Comparison of ENCODE assay signal across 12 cellular contexts in genomic region chr2:231684314-231685223, GRCh38. TPM values are rescaled to one million over a fixed set of nuclear protein-coding genes. Genes with fewer than 3 reads are reported as not detected.
DNase-seq lines count a peak whose midpoint lies in the region; ATAC-seq and TF ChIP-seq lines count a peak whose summit lies in the region.
"Had no signal": no experiment of that assay in that cellular context is flagged by ENCODE, and none has a peak within 500 bp of the region (broad histone marks: within the 10 kb centered on the region; RNA-seq: fewer than 3 reads in every experiment).

No MANE protein-coding gene starts in this region.

- H3K4me3 ChIP-seq in DND-41 (ENCODE audit: low read depth in 1 of 2, low read length in 2 of 2): peak overlapping the region in 1 of 2 experiments; percentile 49; a peak in 2 of 4 replicates
- H3K4me3 ChIP-seq: upper lobe of left lung had no signal

- H3K4me3 Mint-ChIP-seq in neural crest cell: peak overlapping the region; percentile 27
- no peak overlapping the region for H3K4me3 Mint-ChIP-seq in stimulated activated effector memory CD8-positive, alpha-beta T cell treated with anti-CD3 and anti-CD28 coated beads, Interleukin-12 subunit alpha, Interleukin-12 subunit beta, amount 100 ng/mL, for 72 hours
- H3K4me3 Mint-ChIP-seq: activated naive CD4-positive, alpha-beta T cell treated with anti-CD3 and anti-CD28 coated beads, Interleukin-2, amount 10 ng/mL, durations not matched to agents 7 days and 5 days had no signal

- H3K36me3 Mint-ChIP-seq in neural crest cell (ENCODE audit: low read depth): no peaks in the 10 kb centered on the region
- H3K36me3 Mint-ChIP-seq in stimulated activated effector memory CD8-positive, alpha-beta T cell treated with anti-CD3 and anti-CD28 coated beads, Interleukin-12 subunit alpha, Interleukin-12 subunit beta, amount 100 ng/mL, for 72 hours: no peaks in the 10 kb centered on the region
- H3K36me3 Mint-ChIP-seq: activated naive CD4-positive, alpha-beta T cell treated with anti-CD3 and anti-CD28 coated beads, Interleukin-2, amount 10 ng/mL, durations not matched to agents 7 days and 5 days had no signal

- H3K79me2 ChIP-seq in DND-41 (ENCODE audit: insufficient read depth, low read length): peaks cover 24% of the 10 kb centered on the region

- no peaks in the 10 kb centered on the region for H3K9me3 Mint-ChIP-seq in neural crest cell
- no peaks in the 10 kb centered on the region for H3K9me3 Mint-ChIP-seq in stimulated activated effector memory CD8-positive, alpha-beta T cell treated with anti-CD3 and anti-CD28 coated beads, Interleukin-12 subunit alpha, Interleukin-12 subunit beta, amount 100 ng/mL, for 72 hours
- H3K9me3 Mint-ChIP-seq: activated naive CD4-positive, alpha-beta T cell treated with anti-CD3 and anti-CD28 coated beads, Interleukin-2, amount 10 ng/mL, durations not matched to agents 7 days and 5 days had no signal

- no peaks in the 10 kb centered on the region for H4K20me1 ChIP-seq in DND-41 (ENCODE audit: insufficient read depth, low read length)

- peaks cover 46% of the 10 kb centered on the region for H3K4me1 Mint-ChIP-seq in neural crest cell
- H3K4me1 Mint-ChIP-seq in stimulated activated effector memory CD8-positive, alpha-beta T cell treated with anti-CD3 and anti-CD28 coated beads, Interleukin-12 subunit alpha, Interleukin-12 subunit beta, amount 100 ng/mL, for 72 hours: peaks cover 22% of the 10 kb centered on the region

- H3K27ac Mint-ChIP-seq in neural crest cell (ENCODE audit: unreplicated experiment): no peak overlapping the region
- H3K27ac Mint-ChIP-seq in stimulated activated effector memory CD8-positive, alpha-beta T cell treated with anti-CD3 and anti-CD28 coated beads, Interleukin-12 subunit alpha, Interleukin-12 subunit beta, amount 100 ng/mL, for 72 hours: no peak overlapping the region
- H3K27ac Mint-ChIP-seq: activated naive CD4-positive, alpha-beta T cell treated with anti-CD3 and anti-CD28 coated beads, Interleukin-2, amount 10 ng/mL, durations not matched to agents 7 days and 5 days had no signal

- H3K4me2 ChIP-seq in DND-41 (ENCODE audit: insufficient read depth, low read length): peak overlapping the region; percentile 63

- no peaks in the 10 kb centered on the region for H3K36me3 ChIP-seq in DND-41 (ENCODE audit: insufficient read depth, low read length)
- H3K36me3 ChIP-seq: neutrophil, upper lobe of left lung had no signal

- ATAC-seq in DND-41 (ENCODE audit: insufficient read depth, low read depth) (peak; percentile 93), HG03342 (IDR thresholded peaks at IDR 0.05; ENCODE audit: unreplicated experiment) (no peak)
- no peak for ATAC-seq in stimulated activated effector memory CD8-positive, alpha-beta T cell treated with anti-CD3 and anti-CD28 coated beads, Interleukin-12 subunit alpha, Interleukin-12 subunit beta, amount 100 ng/mL, for 72 hours

- H3K9ac ChIP-seq in DND-41 (ENCODE audit: low read depth, low read length): peak overlapping the region; percentile 50

- H3K9me3 ChIP-seq in DND-41 (ENCODE audit: insufficient read depth, low read length, severe bottlenecking): no peaks in the 10 kb centered on the region
- H3K9me3 ChIP-seq: neutrophil, upper lobe of left lung had no signal

- H3K27me3 ChIP-seq in DND-41 (ENCODE audit: insufficient read depth, low read length, poor library complexity): no peaks in the 10 kb centered on the region
- H3K27me3 ChIP-seq: upper lobe of left lung had no signal

- peak; percentile 87 for DNase-seq in DND-41
- DNase-seq in NCI-H2107 treated with DMSO at 0.1 percent for 48 hours (lab: John Stamatoyannopoulos, UW; ENCODE audit: unreplicated experiment): peak; percentile 61
- peak in 60 of 61 donors; percentile 19 to 95 (median 84) for DNase-seq in caudate nucleus (lab: John Stamatoyannopoulos, UW)
- DNase-seq in neural crest cell (ENCODE audit: low read depth, low spot score): no peak
- no peak for DNase-seq in activated naive CD4-positive, alpha-beta T cell treated with Interleukin-2 at 50 U/mL for 16 hours
- DNase-seq in stimulated activated effector memory CD8-positive, alpha-beta T cell treated with anti-CD3 and anti-CD28 coated beads, Interleukin-12 subunit alpha, Interleukin-12 subunit beta, amount 100 ng/mL, for 72 hours (ENCODE audit: low spot score in 2 of 2): no peak
- DNase-seq in GM20000 (ENCODE audit: low spot score): no peak
- DNase-seq: activated CD4-positive, alpha-beta T cell treated with anti-CD3 and anti-CD28 coated beads for 4 hours; activated naive CD4-positive, alpha-beta T cell treated with anti-CD3 and anti-CD28 coated beads, Interleukin-2, amount 10 ng/mL, durations not matched to agents 7 days and 5 days had no signal

- H3K27me3 Mint-ChIP-seq in neural crest cell (ENCODE audit: low read depth): no peaks in the 10 kb centered on the region

- TF ChIP-seq CTCF in DND-41 (IDR thresholded peaks at IDR 0.05; ENCODE audit: borderline replicate concordance, extremely low read depth, low read length, poor library complexity, severe bottlenecking) (no peak), neural crest cell (conservative IDR thresholded peaks at IDR 0.05) (no peak), GM20000 (IDR thresholded peaks at IDR 0.05; ENCODE audit: extremely low read depth, missing control alignments) (no peak)

- H3K27ac ChIP-seq in DND-41 (ENCODE audit: low read length) (peak overlapping the region; percentile 83), caudate nucleus (ENCODE audit: low read depth, low read length) (peak overlapping the region; percentile 99)
- H3K27ac ChIP-seq: neutrophil, upper lobe of left lung had no signal

- H3K4me1 ChIP-seq in DND-41 (ENCODE audit: insufficient read depth, low read length): peaks cover 42% of the 10 kb centered on the region

- peak overlapping the region; percentile 71 for H2AFZ ChIP-seq in DND-41 (ENCODE audit: low read depth, low read length)

RNA-seq across cellular contexts. Expression of gene PTMA, which starts 23.8 kb away (rescaled TPM):
- total RNA-seq in neural crest cell: 1,415 and 1,529 TPM in 2 replicates

Comparison
In these comparisons a context has a peak if more than half of its experiments do, and no peak if none do; other contexts are left out.
1. DNase-seq: peak in DND-41 (single experiment), NCI-H2107 treated with DMSO at 0.1 percent for 48 hours (single experiment) and caudate nucleus (60 of 61); none in neural crest cell (single experiment), activated naive CD4-positive, alpha-beta T cell treated with Interleukin-2 at 50 U/mL for 16 hours (single experiment), stimulated activated effector memory CD8-positive, alpha-beta T cell treated with anti-CD3 and anti-CD28 coated beads, Interleukin-12 subunit alpha, Interleukin-12 subunit beta, amount 100 ng/mL, for 72 hours (0 of 2) and GM20000 (single experiment).